In the genomic region with DNA sequence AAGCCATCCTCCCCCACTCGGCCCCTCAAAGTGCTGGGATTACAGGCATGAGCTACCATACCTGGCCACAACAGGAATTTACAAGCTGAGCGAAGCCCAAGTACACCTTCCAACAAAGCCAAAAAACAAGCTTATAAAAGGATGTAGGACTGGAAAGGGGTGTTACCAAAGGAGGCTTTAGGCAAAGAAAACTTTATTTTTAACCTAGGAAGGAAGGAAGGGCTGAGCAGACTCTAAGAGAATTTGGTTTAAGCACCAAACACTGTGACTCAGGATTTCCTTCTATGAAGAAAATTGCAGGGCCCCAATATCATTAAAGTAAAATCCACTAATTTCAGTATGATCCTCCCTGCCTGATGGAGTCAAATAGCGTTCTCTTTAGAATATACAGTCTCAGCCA, we compare ENCODE assay signal across 18 cellular contexts. TPM values are rescaled to one million over a fixed set of nuclear protein-coding genes. Genes with fewer than 3 reads are reported as not detected.
DNase-seq lines count a peak whose midpoint lies in the region; ATAC-seq, FAIRE-seq and TF ChIP-seq lines count a peak whose summit lies in the region.
"Had no signal": no experiment of that assay in that cellular context is flagged by ENCODE, and none has a peak within 500 bp of the region (broad histone marks: within the 10 kb centered on the region; RNA-seq: fewer than 3 reads in every experiment).

No MANE protein-coding gene starts in this region.

- intact Hi-C loops in CD8-positive, alpha-beta T cell (cut with DNase I, micrococcal nuclease) = loop anchor here in 1 of 2 experiments (2.0 kb wide), 1 partner anchor 26 kb away; no protein-coding TSS in a partner anchor
- intact Hi-C loops in endothelial cell of umbilical vein (cut with micrococcal nuclease) (loop anchor here (5.0 kb wide), 1 partner anchor 51 kb away; no protein-coding TSS in a partner anchor), colonic mucosa (cut with DNase I) (no loop called here)

- no TSS peak for BruUV-seq in endothelial cell of umbilical vein (replicated peaks; lab: Mats Ljungman, UMichigan)

- peaks cover 46% of the 10 kb centered on the region for H3K4me1 ChIP-seq in CD8-positive, alpha-beta T cell (ENCODE audit: insufficient read depth, low read length)
- H3K4me1 ChIP-seq in Loucy (ENCODE audit: insufficient read depth, low read length, poor library complexity, severe bottlenecking) (peaks cover 27% of the 10 kb centered on the region), endothelial cell of umbilical vein (ENCODE audit: control insufficient read depth, extremely low read depth, insufficient read depth, low read length) (peaks cover 35% of the 10 kb centered on the region), colonic mucosa (no peaks in the 10 kb centered on the region)
- H3K4me1 ChIP-seq: BE2C had no signal

- no peak overlapping the region for H3K4me3 Mint-ChIP-seq in CD8-positive, alpha-beta T cell
- H3K4me3 Mint-ChIP-seq in progenitor cell of endocrine pancreas (ENCODE audit: low read depth) = no peak overlapping the region
- H3K4me3 Mint-ChIP-seq: activated CD4-positive, alpha-beta T cell treated with anti-CD3 and anti-CD28 coated beads for 36 hours had no signal

- no peaks in the 10 kb centered on the region for H3K9me3 ChIP-seq in CD8-positive, alpha-beta T cell (ENCODE audit: low read length)
- H3K9me3 ChIP-seq in Loucy (ENCODE audit: insufficient read depth, low read depth, low read length) (no peaks in the 10 kb centered on the region), endothelial cell of umbilical vein (replicated peaks; ENCODE audit: control insufficient read depth, insufficient read depth, low read length) (no peaks in the 10 kb centered on the region), colonic mucosa (no peaks in the 10 kb centered on the region)
- H3K9me3 ChIP-seq: BE2C had no signal

- POLR2A ChIA-PET in CD8-positive, alpha-beta T cell (lab: Charles Lee) = interaction anchor here (1.3 kb wide), 1 partner anchor 10 kb away, joined by 3 read pairs; no protein-coding TSS in a partner anchor
- POLR2A ChIA-PET in endothelial cell of umbilical vein (lab: Charles Lee) = interaction anchor here (1.6 kb wide), 1 partner anchor 11 kb away, joined by 5 read pairs; the partner anchor contains the start of gene DENND5A

- DNase-seq in CD8-positive, alpha-beta T cell = no peak
- DNase-seq in endothelial cell of umbilical vein (ENCODE audit: low read depth, low spot score) = peak; percentile 78
- DNase-seq in progenitor cell of endocrine pancreas (ENCODE audit: low spot score, unreplicated experiment) = no peak
- no peak for DNase-seq in colonic mucosa
- DNase-seq in DMS 273 treated with DMSO at 0.1 percent for 48 hours (lab: John Stamatoyannopoulos, UW) = no peak
- DNase-seq in AG20443 (ENCODE audit: low spot score) = no peak
- DNase-seq: activated CD4-positive, alpha-beta T cell treated with anti-CD3 and anti-CD28 coated beads for 36 hours; activated CD8-positive, alpha-beta memory T cell treated with anti-CD3 and anti-CD28 coated beads, Interleukin-2, amount 50 U/mL, for 48 hours; activated gamma-delta T cell treated with Interleukin-2 at 50 U/mL for 16 hours; BE2C; DMS53; NCI-H1436 treated with DMSO at 0.1 percent for 48 hours; NCI-H2171 treated with DMSO at 0.1 percent for 48 hours; NCI-H748 treated with DMSO at 0.1 percent for 48 hours; stimulated activated CD4-positive, alpha-beta T cell treated with anti-CD3 and anti-CD28 coated beads, Interleukin-4, amount 100 ng/mL, for 24 hours; T1000 had no signal

- H3K9ac ChIP-seq in Loucy (ENCODE audit: low read depth, low read length, poor library complexity, severe bottlenecking) (no peak overlapping the region), endothelial cell of umbilical vein (replicated peaks; ENCODE audit: extremely low read depth, insufficient read depth, low read length) (peak overlapping the region; percentile 43), colonic mucosa (ENCODE audit: low read depth in 2 of 2, low read length in 2 of 2) (no peak overlapping the region)

- H3K4me1 Mint-ChIP-seq in CD8-positive, alpha-beta T cell (ENCODE audit: low read depth) = peaks cover 51% of the 10 kb centered on the region
- peaks cover 7% of the 10 kb centered on the region for H3K4me1 Mint-ChIP-seq in progenitor cell of endocrine pancreas (ENCODE audit: low read depth)

- peaks cover 7% of the 10 kb centered on the region; the same call in 1 of the 2 replicates for H3F3A ChIP-seq in Loucy (ENCODE audit: low read depth)

- peak overlapping the region; percentile 84 for H3K27ac Mint-ChIP-seq in CD8-positive, alpha-beta T cell
- H3K27ac Mint-ChIP-seq in progenitor cell of endocrine pancreas = peak overlapping the region; percentile 45
- H3K27ac Mint-ChIP-seq: activated CD4-positive, alpha-beta T cell treated with anti-CD3 and anti-CD28 coated beads for 36 hours had no signal

- dilution Hi-C loops in endothelial cell of umbilical vein (cut with MboI; ENCODE audit: extremely low pct_ligation_motif_present, low sequenced_read_pairs) = no loop called here

- no peaks in the 10 kb centered on the region for H3K27me3 ChIP-seq in CD8-positive, alpha-beta T cell (ENCODE audit: insufficient read depth, low read length)
- no peaks in the 10 kb centered on the region for H3K27me3 ChIP-seq in Loucy (ENCODE audit: insufficient read depth, low read length, poor library complexity, severe bottlenecking)
- H3K27me3 ChIP-seq in endothelial cell of umbilical vein (ENCODE audit: control insufficient read depth in 2 of 2, insufficient read depth in 2 of 2, low read length in 2 of 2) = no peaks in the 10 kb centered on the region
- H3K27me3 ChIP-seq in colonic mucosa = no peaks in the 10 kb centered on the region
- H3K27me3 ChIP-seq: BE2C had no signal

- H3K79me2 ChIP-seq in Loucy (ENCODE audit: insufficient read depth, low read length) (peaks cover 24% of the 10 kb centered on the region), endothelial cell of umbilical vein (ENCODE audit: control insufficient read depth, insufficient read depth, low read length) (peaks cover 85% of the 10 kb centered on the region)

- H3K4me2 ChIP-seq in Loucy (ENCODE audit: low read depth, low read length, poor library complexity, severe bottlenecking) (peak overlapping the region; percentile 16), endothelial cell of umbilical vein (ENCODE audit: insufficient read depth, low read length) (peak overlapping the region; percentile 84)

- no peak for TF ChIP-seq POLR2A in endothelial cell of umbilical vein (IDR thresholded peaks at IDR 0.05; ENCODE audit: low read depth, low read length)

- no peak overlapping the region for H2AFZ ChIP-seq in Loucy (ENCODE audit: low read length)
- no peak overlapping the region for H2AFZ ChIP-seq in endothelial cell of umbilical vein (ENCODE audit: low read depth, low read length)

- CTCF ChIA-PET in CD8-positive, alpha-beta T cell (lab: Charles Lee) = interaction anchor here (0.6 kb wide), 1 partner anchor 15 kb away, joined by 4 read pairs; no protein-coding TSS in a partner anchor
- CTCF ChIA-PET in endothelial cell of umbilical vein (lab: Charles Lee) = interaction anchor here (0.7 to 2.9 kb wide), 6 partner anchors 12 to 88 kb away, joined by 3 to 10 read pairs (median 4); partner anchors contain the start of gene DENND5A

- no peaks in the 10 kb centered on the region for H3K27me3 Mint-ChIP-seq in CD8-positive, alpha-beta T cell (ENCODE audit: low read depth)
- no peaks in the 10 kb centered on the region for H3K27me3 Mint-ChIP-seq in progenitor cell of endocrine pancreas
- H3K27me3 Mint-ChIP-seq: activated CD4-positive, alpha-beta T cell treated with anti-CD3 and anti-CD28 coated beads for 36 hours had no signal

- H3K9me2 ChIP-seq in Loucy (replicated peaks; ENCODE audit: low read depth, low read length) = no peaks in the 10 kb centered on the region

- peaks cover 14% of the 10 kb centered on the region for H3K36me3 Mint-ChIP-seq in CD8-positive, alpha-beta T cell
- H3K36me3 Mint-ChIP-seq in progenitor cell of endocrine pancreas (ENCODE audit: insufficient read depth) = peaks cover 10% of the 10 kb centered on the region

- no peaks in the 10 kb centered on the region for H3K36me3 ChIP-seq in CD8-positive, alpha-beta T cell (ENCODE audit: insufficient read depth, low read length)
- H3K36me3 ChIP-seq in Loucy (ENCODE audit: insufficient read depth, low read length) (no peaks in the 10 kb centered on the region), endothelial cell of umbilical vein (ENCODE audit: control insufficient read depth in 2 of 2, extremely low read depth in 1 of 2, insufficient read depth in 2 of 2, low read length in 2 of 2) (no peaks in the 10 kb centered on the region), colonic mucosa (no peaks in the 10 kb centered on the region)
- H3K36me3 ChIP-seq: BE2C had no signal

- peak; percentile 90 for FAIRE-seq in endothelial cell of umbilical vein (lab: Jason Lieb, UNC)

- peaks cover 35% of the 10 kb centered on the region for H4K20me1 ChIP-seq in Loucy (ENCODE audit: insufficient read depth, low read length, poor library complexity, severe bottlenecking)
- no peaks in the 10 kb centered on the region for H4K20me1 ChIP-seq in endothelial cell of umbilical vein (replicated peaks; ENCODE audit: control insufficient read depth, extremely low read depth, insufficient read depth, low read length)

- peaks cover 2% of the 10 kb centered on the region for H3K9me1 ChIP-seq in endothelial cell of umbilical vein (replicated peaks; ENCODE audit: control insufficient read depth, extremely low read depth, insufficient read depth, low read length)

- TF ChIP-seq CTCF in CD8-positive, alpha-beta T cell (IDR thresholded peaks at IDR 0.05) = no peak
- TF ChIP-seq CTCF in Loucy (conservative IDR thresholded peaks at IDR 0.05; ENCODE audit: low read length) (no peak), endothelial cell of umbilical vein (IDR thresholded peaks at IDR 0.05; ENCODE audit: extremely low read depth in 1 of 2, insufficient read depth in 1 of 2, low read depth in 1 of 2, low read length in 2 of 2) (no peak), progenitor cell of endocrine pancreas (IDR thresholded peaks at IDR 0.05; ENCODE audit: unreplicated experiment) (no peak), colonic mucosa (IDR thresholded peaks at IDR 0.05) (no peak)

- H3K9me3 Mint-ChIP-seq in CD8-positive, alpha-beta T cell = no peaks in the 10 kb centered on the region
- H3K9me3 Mint-ChIP-seq in progenitor cell of endocrine pancreas (ENCODE audit: low read depth) = peaks cover 4% of the 10 kb centered on the region

- no peak for ATAC-seq in CD8-positive, alpha-beta T cell
- ATAC-seq: activated CD4-positive, alpha-beta T cell treated with anti-CD3 and anti-CD28 coated beads for 36 hours; esophagus mucosa had no signal

- no peak overlapping the region for H3K27ac ChIP-seq in CD8-positive, alpha-beta T cell (ENCODE audit: low read depth, low read length)
- H3K27ac ChIP-seq in endothelial cell of umbilical vein (ENCODE audit: insufficient read depth, low read depth, low read length) (peak overlapping the region; percentile 76), colonic mucosa (no peak overlapping the region)

- no peak overlapping the region for H3K4me3 ChIP-seq in CD8-positive, alpha-beta T cell (ENCODE audit: low read depth, low read length)
- no peak overlapping the region for H3K4me3 ChIP-seq in Loucy (ENCODE audit: low read length, poor library complexity, severe bottlenecking)
- H3K4me3 ChIP-seq in endothelial cell of umbilical vein (replicated peaks in 1 of 3; ENCODE audit: insufficient read depth in 1 of 3, low read depth in 1 of 3, low read length in 3 of 3) = peak overlapping the region in 1 of 3 experiments; percentile 35
- H3K4me3 ChIP-seq in colonic mucosa = no peak overlapping the region

RNA-seq across cellular contexts. Expression of gene DENND5A, which starts 12.1 kb away (rescaled TPM):
- 10 to 100 TPM; 78.8 to 81.7 TPM for total RNA-seq in CD8-positive, alpha-beta T cell
- total RNA-seq in endothelial cell of umbilical vein (116 and 117 TPM in 2 replicates), progenitor cell of endocrine pancreas (74.6 and 75.3 TPM in 2 replicates), colonic mucosa (10 to 100 TPM in 1 of 2 donors, 1 to 10 TPM in 1; 7.0 to 24.8 TPM)
- polyA plus RNA-seq in endothelial cell of umbilical vein = 220 and 237 TPM in 2 replicates
- polyA plus RNA-seq in endothelial cell of umbilical vein (2011; cell fraction: cytosol; rRNA removed) = 160 and 189 TPM in 2 replicates
- 313 and 349 TPM in 2 replicates for polyA plus RNA-seq in endothelial cell of umbilical vein (2011; cell fraction: nucleus; rRNA removed)
- 86.2 and 99.2 TPM in 2 replicates for polyA plus RNA-seq in endothelial cell of umbilical vein (2012)
- polyA minus RNA-seq in endothelial cell of umbilical vein = 501 and 575 TPM in 2 replicates
- 70.1 TPM for polyA minus RNA-seq in endothelial cell of umbilical vein (2011; cell fraction: cytosol; rRNA and poly(A)+ RNA removed)
- polyA minus RNA-seq in endothelial cell of umbilical vein (2011; cell fraction: nucleus; rRNA and poly(A)+ RNA removed) = 253 and 436 TPM in 2 replicates
